8 cellular contexts compared by ENCODE assay signal in the genomic region with DNA sequence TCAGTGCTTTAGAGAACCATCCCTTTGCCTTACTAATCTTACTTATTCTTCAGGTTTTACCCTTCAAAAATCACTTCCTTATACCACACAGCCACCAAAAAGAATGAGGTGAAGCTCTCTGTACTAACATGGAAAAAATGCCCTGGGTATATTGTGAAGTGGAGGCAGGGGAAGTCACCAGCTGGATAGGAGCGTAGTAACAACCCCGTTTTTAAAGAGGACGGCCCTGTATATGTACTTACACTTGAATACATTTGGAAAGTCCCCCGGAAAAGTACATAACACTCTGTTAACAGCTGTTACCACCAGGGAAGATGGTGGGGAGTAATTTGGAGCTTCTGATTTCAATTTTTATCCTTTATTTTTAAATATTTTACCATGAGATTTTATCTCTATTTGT. TPM values are rescaled to one million over a fixed set of nuclear protein-coding genes. Genes with fewer than 3 reads are reported as not detected.
A peak's percentile ranks its signal among the peaks of the same experiment; 100 is the strongest.
DNase-seq lines count a peak whose midpoint lies in the region; ATAC-seq and TF ChIP-seq lines count a peak whose summit lies in the region.
"Had no signal": no experiment of that assay in that cellular context is flagged by ENCODE, and none has a peak within 500 bp of the region (broad histone marks: within the 10 kb centered on the region; RNA-seq: fewer than 3 reads in every experiment).

No MANE protein-coding gene starts in this region.

- H3K23ac ChIP-seq in mesendoderm (ENCODE audit: low read length): no peak overlapping the region

- H3K79me2 ChIP-seq in mesendoderm (ENCODE audit: control insufficient read depth, insufficient read depth, low read length): no peaks in the 10 kb centered on the region

- H3K4ac ChIP-seq in mesendoderm (ENCODE audit: low read depth, low read length): no peak overlapping the region

- no peak overlapping the region for H3K9ac ChIP-seq in rectal smooth muscle tissue (ENCODE audit: low read length)
- no peak overlapping the region for H3K9ac ChIP-seq in mesendoderm (ENCODE audit: low read length)

- peak overlapping the region; percentile 48 to 54 for H3K27ac ChIP-seq in breast epithelium
- H3K27ac ChIP-seq in rectal smooth muscle tissue (ENCODE audit: low read depth, low read length): peak overlapping the region; percentile 68
- no peak overlapping the region for H3K27ac ChIP-seq in mesendoderm (ENCODE audit: low read depth, low read length)
- H3K27ac ChIP-seq in adrenal gland: no peak overlapping the region

- H4K8ac ChIP-seq in mesendoderm (ENCODE audit: low read depth, low read length): no peak overlapping the region

- ATAC-seq in GM18505 (IDR thresholded peaks at IDR 0.05; ENCODE audit: unreplicated experiment) (no peak), HG03025 (IDR thresholded peaks at IDR 0.05; ENCODE audit: low FRiP score, unreplicated experiment) (no peak)

- TF ChIP-seq CTCF in breast epithelium (IDR thresholded peaks at IDR 0.05): no peak
- TF ChIP-seq CTCF in adrenal gland (IDR thresholded peaks at IDR 0.05): no peak

- no peak overlapping the region for H3K18ac ChIP-seq in mesendoderm (ENCODE audit: low read length)

- H2BK15ac ChIP-seq in mesendoderm (replicated peaks; ENCODE audit: low read depth): no peak overlapping the region

- H2AK5ac ChIP-seq in mesendoderm (ENCODE audit: low read length): no peak overlapping the region

- H3K4me3 ChIP-seq in breast epithelium (no peak overlapping the region), rectal smooth muscle tissue (ENCODE audit: low read length) (no peak overlapping the region), mesendoderm (ENCODE audit: low read length) (no peak overlapping the region), adrenal gland (no peak overlapping the region)

- H3K27me3 ChIP-seq in breast epithelium (no peaks in the 10 kb centered on the region), rectal smooth muscle tissue (ENCODE audit: control insufficient read depth, insufficient read depth, low read length) (no peaks in the 10 kb centered on the region), mesendoderm (ENCODE audit: insufficient read depth, low read length, poor library complexity) (no peaks in the 10 kb centered on the region), adrenal gland (no peaks in the 10 kb centered on the region)

- no peak overlapping the region for H2BK120ac ChIP-seq in mesendoderm (ENCODE audit: low read depth, low read length)

- no peaks in the 10 kb centered on the region for H3K9me3 ChIP-seq in breast epithelium
- H3K9me3 ChIP-seq in adrenal gland (replicated peaks in 1 of 3): no peaks in the 10 kb centered on the region

- no peak overlapping the region for H4K5ac ChIP-seq in mesendoderm (ENCODE audit: low read length)

- no peaks in the 10 kb centered on the region for H3K36me3 ChIP-seq in breast epithelium
- H3K36me3 ChIP-seq in rectal smooth muscle tissue (ENCODE audit: control insufficient read depth, insufficient read depth, low read length): no peaks in the 10 kb centered on the region
- no peaks in the 10 kb centered on the region for H3K36me3 ChIP-seq in mesendoderm (ENCODE audit: control insufficient read depth, insufficient read depth, low read length)
- H3K36me3 ChIP-seq in adrenal gland (replicated peaks in 1 of 2): no peaks in the 10 kb centered on the region

- intact Hi-C loops in breast epithelium (cut with DNase I; ENCODE audit: low total_unique reads) (no loop called here), adrenal gland (cut with DNase I) (no loop called here)

- no CpG with 5 or more reads among the region's 4 CpGs for WGBS in mesendoderm (ENCODE audit: extremely low coverage, insufficient coverage, low lambda C conversion rate)
- 57 to 71% (median 64%) methylated on average over 4 of the region's 4 CpGs for WGBS in adrenal gland, 4 donors

- peak; percentile 22 for DNase-seq in LHCN-M2 (ENCODE audit: low read depth)
- no peak for DNase-seq in breast epithelium (ENCODE audit: low spot score in 2 of 2)
- DNase-seq in mesendoderm: no peak
- DNase-seq in adrenal gland: no peak
- DNase-seq: NCI-H226 had no signal

- H3K4me2 ChIP-seq in mesendoderm (ENCODE audit: low read length): no peak overlapping the region

- H3K4me1 ChIP-seq in breast epithelium: no peaks in the 10 kb centered on the region
- peaks cover 10% of the 10 kb centered on the region for H3K4me1 ChIP-seq in rectal smooth muscle tissue (ENCODE audit: control insufficient read depth, insufficient read depth, low read length)
- no peaks in the 10 kb centered on the region for H3K4me1 ChIP-seq in mesendoderm (ENCODE audit: control insufficient read depth, low read depth, low read length)
- peaks cover 0 to 5% of the 10 kb centered on the region in 2 donors for H3K4me1 ChIP-seq in adrenal gland (replicated peaks in 1 of 2)

- no peaks in the 10 kb centered on the region for H3K79me1 ChIP-seq in mesendoderm (ENCODE audit: low read length)

- H3K56ac ChIP-seq in mesendoderm (ENCODE audit: low read length): no peak overlapping the region

- peak; percentile 43 for TF ChIP-seq POLR2A in GM18505 (IDR thresholded peaks at IDR 0.05; ENCODE audit: borderline replicate concordance, extremely low read depth, insufficient read depth, insufficient read length)
- no peak for TF ChIP-seq POLR2A in breast epithelium (IDR thresholded peaks at IDR 0.05)
- no peak for TF ChIP-seq POLR2A in adrenal gland (IDR thresholded peaks at IDR 0.05)

- H2BK5ac ChIP-seq in mesendoderm (ENCODE audit: low read length): no peak overlapping the region

RNA-seq across cellular contexts. Expression of gene KHDRBS1, which starts 28.2 kb away (rescaled TPM):
- total RNA-seq in LHCN-M2 (2014; rRNA removed) (58.9 and 72.6 TPM in 2 replicates), breast epithelium (10 to 100 TPM; 58.2 to 78.7 (median 66.9) TPM), adrenal gland (100 to 1,000 TPM in 1 of 8 donors, 10 to 100 TPM in 7; 59.7 to 108 (median 77.8) TPM)
- 95.9 TPM for polyA plus RNA-seq in LHCN-M2 (2012)
- polyA plus RNA-seq in mesendoderm (2013, experiment 1 of 2): 245 TPM
- polyA plus RNA-seq in mesendoderm (2013, experiment 2 of 2): 252 TPM
- polyA plus RNA-seq in adrenal gland: 10 to 100 TPM; 37.3 to 88.2 (median 43.7) TPM

RNA-seq across cellular contexts. Expression of gene PTP4A2, which starts 47.3 kb away (rescaled TPM):
- total RNA-seq in LHCN-M2 (2014; rRNA removed) (266 and 303 TPM in 2 replicates), breast epithelium (100 to 1,000 TPM; 225 to 271 (median 252) TPM), adrenal gland (100 to 1,000 TPM in 6 of 8 donors, 10 to 100 TPM in 2; 75.9 to 268 (median 185) TPM)
- polyA plus RNA-seq in LHCN-M2 (2012): 244 TPM
- 416 TPM for polyA plus RNA-seq in mesendoderm (2013, experiment 1 of 2)
- polyA plus RNA-seq in mesendoderm (2013, experiment 2 of 2): 418 TPM
- 100 to 1,000 TPM in 1 of 3 donors, 10 to 100 TPM in 2; 51.8 to 371 (median 56.2) TPM for polyA plus RNA-seq in adrenal gland

Comparison
In these comparisons a context has a peak if more than half of its experiments do, and no peak if none do; other contexts are left out.
1. H3K27ac ChIP-seq: peak in breast epithelium (2 of 2) and rectal smooth muscle tissue (single experiment); none in mesendoderm (single experiment) and adrenal gland (0 of 5).